ENCODE assay signal across 8 cellular contexts in genomic region chr12:63151061-63151897, GRCh38. TPM values are rescaled to one million over a fixed set of nuclear protein-coding genes. Genes with fewer than 3 reads are reported as not detected.
A peak's percentile ranks its signal among the peaks of the same experiment; 100 is the strongest.
DNase-seq lines count a peak whose midpoint lies in the region; ATAC-seq, FAIRE-seq and TF ChIP-seq lines count a peak whose summit lies in the region.

TSS of gene AVPR1A (minus strand) at chr12:63151201. CDS start at chr12:63150836, 365 bp downstream.

- no TSS peak for BruUV-seq in HepG2 (replicated peaks; lab: Mats Ljungman, UMichigan)

- POLR2A ChIA-PET in CD4-positive, alpha-beta T cell (lab: Charles Lee), result no interaction called here
- POLR2A ChIA-PET in HepG2 (lab: Yijun Ruan, JAX), result no interaction called here

- no peaks in the 10 kb centered on the region for H3K9me3 Mint-ChIP-seq in CD4-positive, alpha-beta T cell
- H3K9me3 Mint-ChIP-seq in IgD-negative memory B cell, result peaks cover 0 to 8% (median 4%) of the 10 kb centered on the region in 3 donors

- no peak for DNase-seq in CD4-positive, alpha-beta T cell
- DNase-seq in bronchial epithelial cell (ENCODE audit: low read depth) (no peak), HepG2 (ENCODE audit: low spot score) (no peak), tibial artery (peak; percentile 31 to 82), dedifferentiated amniotic fluid mesenchymal stem cell (ENCODE audit: extremely low spot score) (no peak), GOT3 (lab: John Stamatoyannopoulos, UW) (no peak)

- in situ Hi-C loops in HepG2 (cut with HindIII; ENCODE audit: extremely low pct_ligation_motif_present, low pct_unique_long_range_greater_than_20kb), result no loop called here

- H3K27ac Mint-ChIP-seq in CD4-positive, alpha-beta T cell, result no peak within 1 kb of the TSS
- peak within 1 kb of the TSS in 2 of 3 donors; percentile 47 to 57 for H3K27ac Mint-ChIP-seq in IgD-negative memory B cell

- H3K36me3 ChIP-seq in bronchial epithelial cell (ENCODE audit: control insufficient read depth, insufficient read depth, low read length), result no peaks in the 10 kb centered on the region
- H3K36me3 ChIP-seq in HepG2 (replicated peaks in 1 of 2; ENCODE audit: control insufficient read depth in 1 of 2, insufficient read depth in 2 of 2, low read length in 2 of 2), result no peaks in the 10 kb centered on the region
- H3K36me3 ChIP-seq in tibial artery, result no peaks in the 10 kb centered on the region

- peaks cover 58% of the 10 kb centered on the region for H3K27me3 ChIP-seq in CD4-positive, alpha-beta T cell (ENCODE audit: control insufficient read depth, insufficient read depth, low read length)
- H3K27me3 ChIP-seq in bronchial epithelial cell (ENCODE audit: control insufficient read depth, insufficient read depth, low read length) (peaks cover 30% of the 10 kb centered on the region), HepG2 (ENCODE audit: control insufficient read depth in 1 of 2, insufficient read depth in 2 of 2, low read length in 2 of 2) (peaks cover 0 to 16% of the 10 kb centered on the region in 2 experiments; a peak in 3 of 5 replicates), tibial artery (peaks cover 0 to 7% of the 10 kb centered on the region in 2 donors)

- H3K4me1 ChIP-seq in HepG2 (ENCODE audit: insufficient read depth, low read length), result peaks cover 7% of the 10 kb centered on the region; the same call in 1 of the 2 replicates
- peaks cover 0 to 11% (median 4%) of the 10 kb centered on the region in 4 donors for H3K4me1 ChIP-seq in tibial artery

- intact Hi-C loops in CD4-positive, alpha-beta T cell (cut with DNase I, micrococcal nuclease), result no loop called here
- intact Hi-C loops in HepG2 (cut with micrococcal nuclease; ENCODE audit: unreplicated experiment) (no loop called here), tibial artery (cut with DNase I; ENCODE audit: low total_unique reads) (loop anchor here (5.0 kb wide), 1 partner anchor 626 kb away; the partner anchor contains the start of gene RXYLT1)

- CTCF ChIA-PET in CD4-positive, alpha-beta T cell (lab: Charles Lee), result no interaction called here
- CTCF ChIA-PET in HepG2 (lab: Yijun Ruan, JAX; ENCODE audit: low intra/inter-chr PET ratio, low total read pairs), result interaction anchor here (1.8 kb wide), 1 partner anchor 125 kb away, joined by 9 read pairs; no protein-coding TSS in a partner anchor

- H3K9me3 ChIP-seq in CD4-positive, alpha-beta T cell (ENCODE audit: control insufficient read depth, low read length), result no peaks in the 10 kb centered on the region
- no peaks in the 10 kb centered on the region for H3K9me3 ChIP-seq in HepG2 (ENCODE audit: low read length)
- H3K9me3 ChIP-seq in tibial artery, result no peaks in the 10 kb centered on the region

- H3K4me1 Mint-ChIP-seq in CD4-positive, alpha-beta T cell (ENCODE audit: low read depth), result peaks cover 16% of the 10 kb centered on the region
- peaks cover 0 to 5% (median 0%) of the 10 kb centered on the region in 3 donors for H3K4me1 Mint-ChIP-seq in IgD-negative memory B cell

- TF ChIP-seq RAD21 in HepG2 (CRISPR knock-in tag; IDR thresholded peaks at IDR 0.05), result no peak

- FAIRE-seq in bronchial epithelial cell (lab: Jason Lieb, UNC), result no peak
- no peak for FAIRE-seq in HepG2 (lab: Jason Lieb, UNC)

- H3K27ac ChIP-seq in CD4-positive, alpha-beta T cell (ENCODE audit: low read depth, low read length), result no peak within 1 kb of the TSS
- no peak within 1 kb of the TSS for H3K27ac ChIP-seq in HepG2 (ENCODE audit: extremely low read length, insufficient read depth, low read length)
- H3K27ac ChIP-seq in tibial artery, result peak within 1 kb of the TSS; percentile 90 to 91

- H2AFZ ChIP-seq in HepG2 (ENCODE audit: low read length), result no peak within 1 kb of the TSS

- no peak for ATAC-seq in CD4-positive, alpha-beta T cell (ENCODE audit: poor library complexity)
- ATAC-seq in HepG2, result peak; percentile 65
- ATAC-seq in GM19035 (IDR thresholded peaks at IDR 0.05; ENCODE audit: unreplicated experiment), result no peak

- H3K4me2 ChIP-seq in HepG2 (ENCODE audit: low read depth, low read length), result peak within 1 kb of the TSS; percentile 41

- no peaks in the 10 kb centered on the region for H3K79me2 ChIP-seq in HepG2 (ENCODE audit: insufficient read depth, low read length)

- no peak for TF ChIP-seq POLR2A in HepG2 (IDR thresholded peaks at IDR 0.05; ENCODE audit: insufficient read depth in 1 of 2, low read depth in 2 of 2, low read length in 2 of 2)

- H3K36me3 Mint-ChIP-seq in CD4-positive, alpha-beta T cell (ENCODE audit: low read depth), result no peaks in the 10 kb centered on the region
- H3K36me3 Mint-ChIP-seq in IgD-negative memory B cell, result peaks cover 2% of the 10 kb centered on the region

- H4K20me1 ChIP-seq in HepG2 (ENCODE audit: insufficient read depth, low read length), result no peaks in the 10 kb centered on the region

- H3K9ac ChIP-seq in HepG2 (ENCODE audit: insufficient read depth, low read depth, low read length), result no peak within 1 kb of the TSS

- peaks cover 71% of the 10 kb centered on the region for H3K27me3 Mint-ChIP-seq in CD4-positive, alpha-beta T cell
- H3K27me3 Mint-ChIP-seq in IgD-negative memory B cell, result peaks cover 40% of the 10 kb centered on the region

- TF ChIP-seq EP300 in HepG2 (IDR thresholded peaks at IDR 0.05; ENCODE audit: low read depth in 2 of 2, low read length in 2 of 2) (no peak), HepG2 (CRISPR knock-in tag; IDR thresholded peaks at IDR 0.05; ENCODE audit: borderline replicate concordance) (no peak)

- H3K4me3 ChIP-seq in bronchial epithelial cell (ENCODE audit: low read depth, low read length) (peak within 1 kb of the TSS; percentile 8), HepG2 (replicated peaks in 1 of 3; ENCODE audit: insufficient read depth in 1 of 3, low read depth in 2 of 3, low read length in 3 of 3) (peak within 1 kb of the TSS in 1 of 3 experiments; percentile 19; a peak in 1 of 6 replicates), tibial artery (peak within 1 kb of the TSS; percentile 76 to 79)

- H3K4me3 Mint-ChIP-seq in CD4-positive, alpha-beta T cell, result peak within 1 kb of the TSS; percentile 27
- peak within 1 kb of the TSS in 2 of 4 donors; percentile 27 to 39 for H3K4me3 Mint-ChIP-seq in IgD-negative memory B cell

- no peak for TF ChIP-seq CTCF in CD4-positive, alpha-beta T cell (IDR thresholded peaks at IDR 0.05)
- TF ChIP-seq CTCF in bronchial epithelial cell (IDR thresholded peaks at IDR 0.05; ENCODE audit: insufficient read depth, low read length, severe bottlenecking) (no peak), HepG2 (CRISPR knock-in tag; IDR thresholded peaks at IDR 0.05) (no peak), tibial artery (IDR thresholded peaks at IDR 0.05) (no peak)

- WGBS in HepG2 (ENCODE audit: low lambda C conversion rate), result 22% methylated on average over 39 of the region's 41 CpGs

TF ChIP-seq in HepG2, 621 proteins besides CTCF, POLR2A, EP300 and RAD21:
- TF ChIP-seq REL (CRISPR knock-in tag; conservative IDR thresholded peaks at IDR 0.05), result no peak
- peak; percentile 79 for TF ChIP-seq EZH2 (conservative IDR thresholded peaks at IDR 0.05; ENCODE audit: low read depth, low read length)
TF ChIP-seq in HepG2: peak in this region for 1.

RNA-seq across cellular contexts. Expression of gene AVPR1A, which starts in this region (rescaled TPM):
- not detected for total RNA-seq in CD4-positive, alpha-beta T cell
- not detected for polyA plus RNA-seq in IgD-negative memory B cell
- total RNA-seq in bronchial epithelial cell, result not detected in 2 replicates
- total RNA-seq in HepG2 (2016; rRNA removed; fragmentation: Illumina TruSeq; extraction: Trizol), result not detected in 2 replicates
- not detected in 2 replicates for total RNA-seq in HepG2 (2016; cell fraction: cytosol; rRNA removed; fragmentation: Illumina TruSeq; extraction: Trizol; ENCODE audit: low read depth)
- not detected in 2 replicates for total RNA-seq in HepG2 (2016; cell fraction: insoluble cytoplasmic fraction; rRNA removed; fragmentation: Illumina TruSeq; extraction: Trizol)
- total RNA-seq in HepG2 (2016; cell fraction: membrane; rRNA removed; fragmentation: Illumina TruSeq; extraction: Trizol), result not detected in 2 replicates
- total RNA-seq in HepG2 (2016; cell fraction: nucleus; rRNA removed; fragmentation: Illumina TruSeq; extraction: Trizol), result not detected in 2 replicates
- polyA plus RNA-seq in HepG2 (2011; rRNA removed), result not detected in 2 replicates
- polyA plus RNA-seq in HepG2 (2011; cell fraction: cytosol; rRNA removed), result not detected in 2 replicates
- polyA plus RNA-seq in HepG2 (2011; cell fraction: nucleus; rRNA removed), result not detected in 2 replicates
- not detected in 2 replicates for polyA plus RNA-seq in HepG2 (2012)
- polyA plus RNA-seq in HepG2 (2016; cell fraction: cytosol; fragmentation: Illumina TruSeq; extraction: Trizol; ENCODE audit: low read depth), result not detected in 2 replicates
- not detected in 2 replicates for polyA plus RNA-seq in HepG2 (2016; cell fraction: insoluble cytoplasmic fraction; fragmentation: Illumina TruSeq; extraction: Trizol; ENCODE audit: low read depth)
- polyA plus RNA-seq in HepG2 (2016; cell fraction: membrane; fragmentation: Illumina TruSeq; extraction: Trizol; ENCODE audit: low read depth), result not detected in 2 replicates
- not detected in 2 replicates for polyA plus RNA-seq in HepG2 (2016; cell fraction: nucleus; fragmentation: Illumina TruSeq; extraction: Trizol; ENCODE audit: insufficient read depth, low read depth)
- not detected in 2 replicates for polyA minus RNA-seq in HepG2 (2011; rRNA and poly(A)+ RNA removed; ENCODE audit: low replicate concordance)
- not detected in 2 replicates for polyA minus RNA-seq in HepG2 (2011; cell fraction: cytosol; rRNA and poly(A)+ RNA removed)
- polyA minus RNA-seq in HepG2 (2011; cell fraction: nucleus; rRNA and poly(A)+ RNA removed), result not detected in 2 replicates

Comparison
In these comparisons a context has a peak if more than half of its experiments do, and no peak if none do; other contexts are left out.
1. Peak in ATAC-seq and H3K4me2 ChIP-seq in HepG2; RNA of the gene not detected or under 1 TPM.
2. DNase-seq: peak in tibial artery (2 of 2); none in CD4-positive, alpha-beta T cell (0 of 10), bronchial epithelial cell (single experiment), HepG2 (single experiment), dedifferentiated amniotic fluid mesenchymal stem cell (single experiment) and GOT3 (single experiment).
3. H3K27ac ChIP-seq: peak in tibial artery (2 of 2); none in CD4-positive, alpha-beta T cell (single experiment) and HepG2 (single experiment).